ENCODE assay signal across 8 cellular contexts in genomic region chr11:45900916-45901617, GRCh38. TPM values are rescaled to one million over a fixed set of nuclear protein-coding genes. Genes with fewer than 3 reads are reported as not detected.
DNase-seq lines count a peak whose midpoint lies in the region; ATAC-seq and TF ChIP-seq lines count a peak whose summit lies in the region.

No MANE protein-coding gene starts in this region.

- CTCF ChIA-PET in CD4-positive, alpha-beta T cell (lab: Charles Lee) = no interaction called here

- no peaks in the 10 kb centered on the region for H3K36me3 Mint-ChIP-seq in CD4-positive, alpha-beta T cell (ENCODE audit: low read depth)
- no peaks in the 10 kb centered on the region for H3K36me3 Mint-ChIP-seq in osteocyte (ENCODE audit: unreplicated experiment)

- no peaks in the 10 kb centered on the region for H3K36me3 ChIP-seq in SK-N-MC (ENCODE audit: insufficient read depth, low read length)

- POLR2A ChIA-PET in CD4-positive, alpha-beta T cell (lab: Charles Lee) = no interaction called here

- intact Hi-C loops in CD4-positive, alpha-beta T cell (cut with DNase I, micrococcal nuclease) = loop anchor here in 1 of 2 experiments (2.0 kb wide), 1 partner anchor 16 kb away; the partner anchor contains the start of gene PEX16

- no peaks in the 10 kb centered on the region for H3K9me3 Mint-ChIP-seq in CD4-positive, alpha-beta T cell
- no peaks in the 10 kb centered on the region for H3K9me3 Mint-ChIP-seq in osteocyte (ENCODE audit: unreplicated experiment)

- no peak overlapping the region for H3K27ac ChIP-seq in CD4-positive, alpha-beta T cell (ENCODE audit: low read depth, low read length)
- H3K27ac ChIP-seq in SK-N-MC = no peak overlapping the region

- H3K9ac ChIP-seq in SK-N-MC (ENCODE audit: insufficient read length) = no peak overlapping the region

- peaks cover 13% of the 10 kb centered on the region for H3K4me1 Mint-ChIP-seq in CD4-positive, alpha-beta T cell (ENCODE audit: low read depth)
- peaks cover 12% of the 10 kb centered on the region for H3K4me1 Mint-ChIP-seq in osteocyte (ENCODE audit: unreplicated experiment)

- no peaks in the 10 kb centered on the region for H3K9me3 ChIP-seq in CD4-positive, alpha-beta T cell (ENCODE audit: control insufficient read depth, low read length)
- H3K9me3 ChIP-seq in SK-N-MC (ENCODE audit: low read depth, low read length) = no peaks in the 10 kb centered on the region

- H3K27me3 Mint-ChIP-seq in CD4-positive, alpha-beta T cell = peaks cover 41% of the 10 kb centered on the region
- H3K27me3 Mint-ChIP-seq in osteocyte (ENCODE audit: unreplicated experiment) = peaks cover 4% of the 10 kb centered on the region

- peak overlapping the region; percentile 79; the same call in 1 of the 2 replicates for H3K4me3 ChIP-seq in SK-N-MC
- peak overlapping the region; percentile 73 for H3K4me3 ChIP-seq in fibroblast of the aortic adventitia (ENCODE audit: low read depth, low read length)

- no peak for DNase-seq in CD4-positive, alpha-beta T cell
- no peak for DNase-seq in SK-N-MC (ENCODE audit: low read depth, low spot score)
- peak; percentile 25 for DNase-seq in fibroblast of the aortic adventitia (ENCODE audit: low read depth)
- DNase-seq in osteocyte (ENCODE audit: extremely low spot score, unreplicated experiment) = no peak
- no peak for DNase-seq in NCI-H146 treated with DMSO at 0.1 percent for 48 hours (lab: John Stamatoyannopoulos, UW; ENCODE audit: unreplicated experiment)
- DNase-seq in epidermal melanocyte (ENCODE audit: insufficient read length, low spot score) = no peak
- no peak for DNase-seq in activated naive CD4-positive, alpha-beta T cell treated with anti-CD3 and anti-CD28 coated beads, Interleukin-2, amount 50 U/mL, for 16 hours
- DNase-seq in Kasumi-1 (lab: John Stamatoyannopoulos, UW) = no peak

- peaks cover 43% of the 10 kb centered on the region for H3K27me3 ChIP-seq in CD4-positive, alpha-beta T cell (ENCODE audit: control insufficient read depth, insufficient read depth, low read length)

- peak overlapping the region; percentile 68 for H3K4me3 Mint-ChIP-seq in CD4-positive, alpha-beta T cell
- H3K4me3 Mint-ChIP-seq in osteocyte (ENCODE audit: unreplicated experiment) = peak overlapping the region; percentile 73

- ATAC-seq in CD4-positive, alpha-beta T cell (ENCODE audit: poor library complexity) = no peak

- no peak overlapping the region for H3K27ac Mint-ChIP-seq in CD4-positive, alpha-beta T cell
- H3K27ac Mint-ChIP-seq in osteocyte (ENCODE audit: unreplicated experiment) = no peak overlapping the region

- TF ChIP-seq CTCF in CD4-positive, alpha-beta T cell (IDR thresholded peaks at IDR 0.05) = no peak
- TF ChIP-seq CTCF in fibroblast of the aortic adventitia (IDR thresholded peaks at IDR 0.05; ENCODE audit: insufficient read depth, low read length) = no peak
- TF ChIP-seq CTCF in osteocyte (IDR thresholded peaks at IDR 0.05) = no peak

RNA-seq across cellular contexts. Expression of gene FREY1, which starts 6.0 kb away (rescaled TPM):
- total RNA-seq in CD4-positive, alpha-beta T cell = 1 to 10 TPM; 5.7 to 6.0 TPM
- total RNA-seq in fibroblast of the aortic adventitia (ENCODE audit: low replicate concordance) = 1.6 TPM in 1 of 2 replicates, not detected in the other
- 0.81 and 1.5 TPM in 2 replicates for total RNA-seq in osteocyte

RNA-seq across cellular contexts. Expression of gene MAPK8IP1, which starts 15.6 kb away (rescaled TPM):
- total RNA-seq in CD4-positive, alpha-beta T cell = 1 to 10 TPM; 2.3 to 2.4 TPM
- total RNA-seq in fibroblast of the aortic adventitia (ENCODE audit: low replicate concordance) (8.0 and 8.1 TPM in 2 replicates), osteocyte (9.8 and 10.1 TPM in 2 replicates)

RNA-seq across cellular contexts. Expression of gene PEX16, which starts 16.6 kb away (rescaled TPM):
- total RNA-seq in CD4-positive, alpha-beta T cell = 10 to 100 TPM; 56.3 to 62.0 TPM
- total RNA-seq in fibroblast of the aortic adventitia (ENCODE audit: low replicate concordance) = 14.6 and 24.0 TPM in 2 replicates
- total RNA-seq in osteocyte = 24.5 and 24.8 TPM in 2 replicates

RNA-seq across cellular contexts. Expression of gene LARGE2, which starts 21.4 kb away (rescaled TPM):
- total RNA-seq in CD4-positive, alpha-beta T cell = 1 to 10 TPM; 2.7 to 3.5 TPM
- total RNA-seq in fibroblast of the aortic adventitia (ENCODE audit: low replicate concordance) (not detected in 2 replicates), osteocyte (not detected in 2 replicates)

RNA-seq across cellular contexts. Expression of gene CRY2, which starts 53.8 kb away (rescaled TPM):
- 100 to 1,000 TPM; 248 TPM for total RNA-seq in CD4-positive, alpha-beta T cell
- total RNA-seq in fibroblast of the aortic adventitia (ENCODE audit: low replicate concordance) (12.6 and 19.6 TPM in 2 replicates), osteocyte (18.2 and 18.6 TPM in 2 replicates)
